In the genomic region with DNA sequence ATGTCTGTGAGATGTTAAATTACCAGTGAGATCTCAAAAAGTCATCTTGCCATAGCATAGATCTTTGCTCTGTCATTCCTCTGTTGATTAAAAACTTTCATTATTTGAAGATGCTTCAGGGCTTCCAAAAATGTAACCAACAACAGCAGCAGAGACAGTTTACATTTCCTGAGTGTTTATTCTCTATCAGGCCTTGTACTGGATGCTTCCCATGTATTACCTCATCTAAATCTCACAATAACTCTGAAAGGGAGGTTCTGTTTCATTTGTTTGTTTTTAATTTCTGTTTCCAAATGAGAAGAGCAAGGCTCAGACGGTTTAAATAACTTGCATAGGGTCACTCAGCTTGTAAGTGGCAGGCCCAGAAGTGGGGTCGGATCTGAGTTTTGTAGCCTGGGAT, we compare ENCODE assay signal across 27 cellular contexts.
"Had no signal": no experiment of that assay in that cellular context is flagged by ENCODE, and none has a peak within 500 bp of the region (broad histone marks: within the 10 kb centered on the region; RNA-seq: fewer than 3 reads in every experiment).

No MANE protein-coding gene starts in this region.

- H3K27me3 ChIP-seq: pancreas, suprapubic skin, tibial artery, uterus had no signal

- DNase-seq: hypothalamus; islet precursor cell; left ventricle myocardium inferior; midbrain; mucosa of descending colon; naive thymus-derived CD4-positive, alpha-beta T cell; nucleus accumbens; pancreas; posterior cingulate gyrus; retina; right cardiac atrium; stimulated activated CD4-positive, alpha-beta T cell treated with anti-CD3 and anti-CD28 coated beads, Interleukin-12 subunit alpha, Interleukin-12 subunit beta, amount 100 ng/mL, for 4 hours; stimulated activated CD4-positive, alpha-beta T cell treated with anti-CD3 and anti-CD28 coated beads, Interleukin-15, amount 100 ng/mL, for 24 hours; stimulated activated CD4-positive, alpha-beta T cell treated with anti-CD3 and anti-CD28 coated beads, Interleukin-2, amount 100 ng/mL, for 24 hours; stimulated activated CD4-positive, alpha-beta T cell treated with anti-CD3 and anti-CD28 coated beads, Interleukin-4, amount 100 ng/mL, for 1 hour; stimulated activated naive CD4-positive, alpha-beta T cell; tibial artery; trophoblast cell; uterus had no signal

- H3K36me3 ChIP-seq: uterus had no signal

- H3K27ac ChIP-seq: left ventricle myocardium inferior, pancreas, prostate gland, skin epidermis, suprapubic skin, thoracic aorta, tibial artery, uterus had no signal

- ATAC-seq: mucosa of descending colon; naive thymus-derived CD4-positive, alpha-beta T cell; natural killer cell treated with Interleukin-12 subunit alpha and Interleukin-12 subunit beta and Interleukin-15 and Interleukin-18, amount 100 ng/mL, for 72 hours; pancreas; right cardiac atrium; sciatic nerve had no signal

- H3K27me3 Mint-ChIP-seq: naive thymus-derived CD4-positive, alpha-beta T cell; natural killer cell treated with Interleukin-12 subunit alpha and Interleukin-12 subunit beta and Interleukin-15 and Interleukin-18, amount 100 ng/mL, for 72 hours; stimulated activated naive CD8-positive, alpha-beta T cell treated with anti-CD3 and anti-CD28 coated beads, Interleukin-15, Interleukin-2, amounts not matched to agents 100 ng/mL and 50 ng/mL, for 24 hours had no signal

- H3K4me1 ChIP-seq: pancreas, prostate gland, tibial artery, uterus had no signal

- H3K4me3 ChIP-seq: left ventricle myocardium inferior, lung, mucosa of descending colon, pancreas, prostate gland, skin epidermis, suprapubic skin, thoracic aorta, tibial artery, uterus had no signal

- H3K9me3 ChIP-seq: left ventricle myocardium inferior, mucosa of descending colon, pancreas, prostate gland, suprapubic skin, thoracic aorta, tibial artery, uterus had no signal

- H3K4me3 Mint-ChIP-seq: naive thymus-derived CD4-positive, alpha-beta T cell; natural killer cell treated with Interleukin-12 subunit alpha and Interleukin-12 subunit beta and Interleukin-15 and Interleukin-18, amount 100 ng/mL, for 72 hours; stimulated activated naive CD8-positive, alpha-beta T cell treated with anti-CD3 and anti-CD28 coated beads, Interleukin-15, Interleukin-2, amounts not matched to agents 100 ng/mL and 50 ng/mL, for 24 hours had no signal

- H3K9me3 Mint-ChIP-seq: naive thymus-derived CD4-positive, alpha-beta T cell; natural killer cell treated with Interleukin-12 subunit alpha and Interleukin-12 subunit beta and Interleukin-15 and Interleukin-18, amount 100 ng/mL, for 72 hours; stimulated activated naive CD8-positive, alpha-beta T cell treated with anti-CD3 and anti-CD28 coated beads, Interleukin-15, Interleukin-2, amounts not matched to agents 100 ng/mL and 50 ng/mL, for 24 hours had no signal

- H3K27ac Mint-ChIP-seq: natural killer cell treated with Interleukin-12 subunit alpha and Interleukin-12 subunit beta and Interleukin-15 and Interleukin-18, amount 100 ng/mL, for 72 hours; stimulated activated naive CD8-positive, alpha-beta T cell treated with anti-CD3 and anti-CD28 coated beads, Interleukin-15, Interleukin-2, amounts not matched to agents 100 ng/mL and 50 ng/mL, for 24 hours had no signal
